In genomic region chr19:45782162-45782623, GRCh38 we compare ENCODE assay signal across 1 cellular context.
TF ChIP-seq lines count a peak whose summit lies in the region.

A gene with protein sequence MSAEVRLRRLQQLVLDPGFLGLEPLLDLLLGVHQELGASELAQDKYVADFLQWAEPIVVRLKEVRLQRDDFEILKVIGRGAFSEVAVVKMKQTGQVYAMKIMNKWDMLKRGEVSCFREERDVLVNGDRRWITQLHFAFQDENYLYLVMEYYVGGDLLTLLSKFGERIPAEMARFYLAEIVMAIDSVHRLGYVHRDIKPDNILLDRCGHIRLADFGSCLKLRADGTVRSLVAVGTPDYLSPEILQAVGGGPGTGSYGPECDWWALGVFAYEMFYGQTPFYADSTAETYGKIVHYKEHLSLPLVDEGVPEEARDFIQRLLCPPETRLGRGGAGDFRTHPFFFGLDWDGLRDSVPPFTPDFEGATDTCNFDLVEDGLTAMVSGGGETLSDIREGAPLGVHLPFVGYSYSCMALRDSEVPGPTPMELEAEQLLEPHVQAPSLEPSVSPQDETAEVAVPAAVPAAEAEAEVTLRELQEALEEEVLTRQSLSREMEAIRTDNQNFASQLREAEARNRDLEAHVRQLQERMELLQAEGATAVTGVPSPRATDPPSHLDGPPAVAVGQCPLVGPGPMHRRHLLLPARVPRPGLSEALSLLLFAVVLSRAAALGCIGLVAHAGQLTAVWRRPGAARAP (minus strand): TSS chr19:45782490. CDS start chr19:45782352, 138 bp downstream.

TF ChIP-seq in HepG2, 621 proteins besides CTCF, POLR2A, EP300 and RAD21:
- peak; percentile 13; the same call in 1 of the 2 replicates for TF ChIP-seq ZFX (CRISPR knock-in tag; IDR thresholded peaks at IDR 0.05; ENCODE audit: low read depth)
- no peak for TF ChIP-seq ERF (CRISPR knock-in tag; IDR thresholded peaks at IDR 0.05)
- TF ChIP-seq ZNF549 (CRISPR knock-in tag; IDR thresholded peaks at IDR 0.05): no peak
- TF ChIP-seq MYNN (CRISPR knock-in tag; IDR thresholded peaks at IDR 0.05; ENCODE audit: low read depth): no peak
- peak; percentile 89 for TF ChIP-seq AGO2 (optimal IDR thresholded peaks at IDR 0.05; ENCODE audit: low read depth, low read length)
- peak; percentile 48; the same call in 1 of the 2 replicates for TF ChIP-seq POLR2G (IDR thresholded peaks at IDR 0.05; ENCODE audit: low read depth, low read length)
- TF ChIP-seq MXD1 (CRISPR knock-in tag; IDR thresholded peaks at IDR 0.05): no peak
- peak; percentile 50 for TF ChIP-seq HNRNPK (IDR thresholded peaks at IDR 0.05; ENCODE audit: low read depth, low read length, poor library complexity, severe bottlenecking)
- no peak for TF ChIP-seq ZNF878 (CRISPR knock-in tag; IDR thresholded peaks at IDR 0.05)
- TF ChIP-seq AGO1 (IDR thresholded peaks at IDR 0.05; ENCODE audit: low read depth, low read length, poor library complexity, severe bottlenecking): peak; percentile 83
